Comparison of ENCODE assay signal across 16 cellular contexts in the genomic region with DNA sequence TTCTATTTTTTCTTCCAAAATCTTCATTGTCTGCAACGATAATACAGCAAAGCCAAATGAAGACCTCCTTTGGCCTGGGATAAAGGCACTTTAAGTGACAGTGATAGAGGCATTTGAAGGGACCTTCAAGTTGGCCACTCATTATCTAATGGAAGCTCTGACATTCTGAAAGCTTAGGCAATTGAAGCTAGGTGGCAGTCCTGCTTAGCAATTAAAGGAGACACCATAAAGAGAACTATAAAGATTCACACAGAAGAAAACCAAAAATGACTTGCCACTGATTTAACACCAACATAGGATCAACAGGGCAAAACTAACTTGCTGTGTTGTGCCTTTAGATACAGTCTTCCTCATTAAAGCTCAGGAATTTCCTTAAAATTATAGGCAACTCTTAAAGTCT.
DNase-seq lines count a peak whose midpoint lies in the region; ATAC-seq, FAIRE-seq and TF ChIP-seq lines count a peak whose summit lies in the region.
"Had no signal": no experiment of that assay in that cellular context is flagged by ENCODE, and none has a peak within 500 bp of the region (broad histone marks: within the 10 kb centered on the region; RNA-seq: fewer than 3 reads in every experiment).

No MANE protein-coding gene starts in this region.

- no peaks in the 10 kb centered on the region for H3K27me3 Mint-ChIP-seq in astrocyte (ENCODE audit: low read depth, unreplicated experiment)
- no peaks in the 10 kb centered on the region for H3K27me3 Mint-ChIP-seq in CD4-positive, alpha-beta memory T cell

- 0% methylated on average over 1 of the region's 1 CpG for WGBS in HepG2 (ENCODE audit: low lambda C conversion rate)

- ATAC-seq in HepG2 = no peak
- ATAC-seq in PC-3 = no peak
- no peak for ATAC-seq in HG02973 (IDR thresholded peaks at IDR 0.05; ENCODE audit: unreplicated experiment)
- ATAC-seq in GM19397 (IDR thresholded peaks at IDR 0.05; ENCODE audit: unreplicated experiment) = no peak
- ATAC-seq: left lung; stimulated activated naive B cell treated with anti-CD40 and anti-IgM and Interleukin-4, amounts not matched to agents 10 μg/mL and 1 μg/mL and 100 μg/mL, for 72 hours had no signal

- no peaks in the 10 kb centered on the region for H3K36me3 Mint-ChIP-seq in astrocyte (ENCODE audit: low read depth, unreplicated experiment)
- H3K36me3 Mint-ChIP-seq in CD4-positive, alpha-beta memory T cell = no peaks in the 10 kb centered on the region
- H3K36me3 Mint-ChIP-seq: stimulated activated naive B cell treated with anti-CD40 and anti-IgM and Interleukin-4, amounts not matched to agents 10 μg/mL and 1 μg/mL and 100 μg/mL, for 72 hours had no signal

- intact Hi-C loops in HepG2 (cut with micrococcal nuclease; ENCODE audit: unreplicated experiment) = no loop called here
- intact Hi-C loops in CD4-positive, alpha-beta memory T cell (cut with micrococcal nuclease) = no loop called here
- intact Hi-C loops in PC-3 (cut with micrococcal nuclease) = no loop called here

- H3K36me3 ChIP-seq in Loucy (ENCODE audit: insufficient read depth, low read length) = no peaks in the 10 kb centered on the region
- H3K36me3 ChIP-seq in astrocyte (ENCODE audit: insufficient read depth, low read length) = no peaks in the 10 kb centered on the region
- H3K36me3 ChIP-seq in HepG2 (replicated peaks in 1 of 2; ENCODE audit: control insufficient read depth in 1 of 2, insufficient read depth in 2 of 2, low read length in 2 of 2) = no peaks in the 10 kb centered on the region
- H3K36me3 ChIP-seq in CD4-positive, alpha-beta memory T cell (ENCODE audit: insufficient read depth, low read length) = no peaks in the 10 kb centered on the region
- H3K36me3 ChIP-seq in PC-3 (ENCODE audit: low read depth, low read length) = no peaks in the 10 kb centered on the region
- H3K36me3 ChIP-seq: BLaER1, left lung had no signal

- no peaks in the 10 kb centered on the region for H4K20me1 ChIP-seq in Loucy (ENCODE audit: insufficient read depth, low read length, poor library complexity, severe bottlenecking)
- no peaks in the 10 kb centered on the region for H4K20me1 ChIP-seq in astrocyte (ENCODE audit: insufficient read depth, low read length)
- H4K20me1 ChIP-seq in HepG2 (ENCODE audit: insufficient read depth, low read length) = no peaks in the 10 kb centered on the region
- no peaks in the 10 kb centered on the region for H4K20me1 ChIP-seq in PC-3 (ENCODE audit: low read length)
- H4K20me1 ChIP-seq: BLaER1 had no signal

- H3F3A ChIP-seq in Loucy (ENCODE audit: low read depth) = no peaks in the 10 kb centered on the region
- H3F3A ChIP-seq in PC-3 (ENCODE audit: low read length, unreplicated experiment) = no peaks in the 10 kb centered on the region

- no peak for DNase-seq in astrocyte (ENCODE audit: low read depth)
- DNase-seq in HepG2 (ENCODE audit: low spot score) = no peak
- no peak for DNase-seq in CD4-positive, alpha-beta memory T cell
- DNase-seq in PC-3 = no peak
- DNase-seq: activated CD4-positive, alpha-beta T cell treated with anti-CD3 and anti-CD28 coated beads, Interleukin-2, amount 50 U/mL, for 1 hour; foreskin fibroblast; left lung; NK-92 treated with Interleukin-12 subunit alpha and Interleukin-12 subunit beta, amount 100 ng/mL, for 24 hours; stimulated activated naive B cell treated with anti-CD40 and anti-IgM and Interleukin-4, amounts not matched to agents 10 μg/mL and 1 μg/mL and 100 μg/mL, for 72 hours had no signal

- FAIRE-seq in astrocyte (lab: Jason Lieb, UNC) = peak; percentile 92
- peak; percentile 66 for FAIRE-seq in HepG2 (lab: Jason Lieb, UNC)

- in situ Hi-C loops in HepG2 (cut with HindIII; ENCODE audit: extremely low pct_ligation_motif_present, low pct_unique_long_range_greater_than_20kb) = no loop called here

- H3K9me3 Mint-ChIP-seq in astrocyte (ENCODE audit: unreplicated experiment) = no peaks in the 10 kb centered on the region
- H3K9me3 Mint-ChIP-seq in CD4-positive, alpha-beta memory T cell = peaks cover 0 to 4% (median 0%) of the 10 kb centered on the region in 8 donors
- H3K9me3 Mint-ChIP-seq: central memory CD8-positive, alpha-beta T cell; T-helper 1 cell treated with Interleukin-12 subunit alpha and Interleukin-12 subunit beta and Interleukin-4 antibody, amounts not matched to agents 30 μg/mL and 1 μg/mL, for 36 hours had no signal

- no peak for TF ChIP-seq POLR2A in HepG2 (IDR thresholded peaks at IDR 0.05; ENCODE audit: insufficient read depth in 1 of 2, low read depth in 2 of 2, low read length in 2 of 2)

- H3K27me3 ChIP-seq in Loucy (ENCODE audit: insufficient read depth, low read length, poor library complexity, severe bottlenecking) = no peaks in the 10 kb centered on the region
- H3K27me3 ChIP-seq in astrocyte (ENCODE audit: insufficient read depth, low read length) = no peaks in the 10 kb centered on the region
- H3K27me3 ChIP-seq in HepG2 (ENCODE audit: control insufficient read depth in 1 of 2, insufficient read depth in 2 of 2, low read length in 2 of 2) = no peaks in the 10 kb centered on the region
- H3K27me3 ChIP-seq in CD4-positive, alpha-beta memory T cell (ENCODE audit: insufficient read depth, low read length) = no peaks in the 10 kb centered on the region
- no peaks in the 10 kb centered on the region for H3K27me3 ChIP-seq in PC-3 (ENCODE audit: low read length)
- H3K27me3 ChIP-seq: BLaER1, left lung had no signal

- H3K27ac ChIP-seq in C4-2B (no peak overlapping the region), astrocyte (ENCODE audit: low read depth, low read length) (no peak overlapping the region), HepG2 (ENCODE audit: extremely low read length, insufficient read depth, low read length) (no peak overlapping the region), PC-3 (ENCODE audit: low read length) (no peak overlapping the region)
- no peak overlapping the region for H3K27ac ChIP-seq in CD4-positive, alpha-beta memory T cell (ENCODE audit: low read depth, low read length)
- H3K27ac ChIP-seq: BLaER1, left lung had no signal

- H3K9me2 ChIP-seq in Loucy (replicated peaks; ENCODE audit: low read depth, low read length) = no peaks in the 10 kb centered on the region
- no peaks in the 10 kb centered on the region for H3K9me2 ChIP-seq in PC-3 (replicated peaks; ENCODE audit: low read length)

- TF ChIP-seq RAD21 in HepG2 (CRISPR knock-in tag; IDR thresholded peaks at IDR 0.05) = no peak

- H3K4me3 Mint-ChIP-seq in astrocyte (ENCODE audit: unreplicated experiment) = no peak overlapping the region
- H3K4me3 Mint-ChIP-seq in CD4-positive, alpha-beta memory T cell = no peak overlapping the region
- H3K4me3 Mint-ChIP-seq: central memory CD8-positive, alpha-beta T cell; stimulated activated naive B cell treated with anti-CD40 and anti-IgM and Interleukin-4, amounts not matched to agents 10 μg/mL and 1 μg/mL and 100 μg/mL, for 72 hours; T-helper 1 cell treated with Interleukin-12 subunit alpha and Interleukin-12 subunit beta and Interleukin-4 antibody, amounts not matched to agents 30 μg/mL and 1 μg/mL, for 36 hours had no signal

- H3K4me2 ChIP-seq in Loucy (ENCODE audit: low read depth, low read length, poor library complexity, severe bottlenecking) (no peak overlapping the region), astrocyte (ENCODE audit: low read length) (no peak overlapping the region), HepG2 (ENCODE audit: low read depth, low read length) (no peak overlapping the region), PC-3 (ENCODE audit: low read length) (no peak overlapping the region)
- H3K4me2 ChIP-seq: BLaER1 had no signal

- TF ChIP-seq EP300 in HepG2 (IDR thresholded peaks at IDR 0.05; ENCODE audit: low read depth in 2 of 2, low read length in 2 of 2) (no peak), HepG2 (CRISPR knock-in tag; IDR thresholded peaks at IDR 0.05; ENCODE audit: borderline replicate concordance) (no peak)

- H3K9ac ChIP-seq in Loucy (ENCODE audit: low read depth, low read length, poor library complexity, severe bottlenecking) (no peak overlapping the region), astrocyte (ENCODE audit: low read length) (no peak overlapping the region), HepG2 (ENCODE audit: insufficient read depth, low read depth, low read length) (no peak overlapping the region), PC-3 (ENCODE audit: low read length) (no peak overlapping the region)
- H3K9ac ChIP-seq: BLaER1 had no signal

- TF ChIP-seq CTCF in C4-2B (conservative IDR thresholded peaks at IDR 0.05) = peak; percentile 16; the same call in 1 of the 2 replicates
- TF ChIP-seq CTCF in Loucy (conservative IDR thresholded peaks at IDR 0.05; ENCODE audit: low read length) = peak; percentile 64
- TF ChIP-seq CTCF in astrocyte (IDR thresholded peaks at IDR 0.05; ENCODE audit: insufficient read depth, low read depth, low read length) = no peak
- peak; percentile 24; the same call in 1 of the 2 replicates for TF ChIP-seq CTCF in HepG2 (CRISPR knock-in tag; IDR thresholded peaks at IDR 0.05)
- no peak for TF ChIP-seq CTCF in PC-3 (conservative IDR thresholded peaks at IDR 0.05; ENCODE audit: low read depth, low read length)

- H2AFZ ChIP-seq in Loucy (ENCODE audit: low read length) (no peak overlapping the region), astrocyte (ENCODE audit: low read depth, low read length) (no peak overlapping the region), HepG2 (ENCODE audit: low read length) (no peak overlapping the region), PC-3 (ENCODE audit: low read length) (no peak overlapping the region)

- CTCF ChIA-PET in HepG2 (lab: Yijun Ruan, JAX; ENCODE audit: low intra/inter-chr PET ratio, low total read pairs) (no interaction called here), PC-3 (lab: Charles Lee) (no interaction called here)
- CTCF ChIA-PET in CD4-positive, alpha-beta memory T cell (lab: Charles Lee; ENCODE audit: partially characterized antibody) = no interaction called here

- H3K9me3 ChIP-seq in Loucy (ENCODE audit: insufficient read depth, low read depth, low read length) (no peaks in the 10 kb centered on the region; the same call in 1 of the 2 replicates), astrocyte (ENCODE audit: insufficient read depth, low read depth, low read length) (no peaks in the 10 kb centered on the region), HepG2 (ENCODE audit: low read length) (no peaks in the 10 kb centered on the region), PC-3 (ENCODE audit: low read length) (no peaks in the 10 kb centered on the region)
- H3K9me3 ChIP-seq in CD4-positive, alpha-beta memory T cell (ENCODE audit: control insufficient read depth in 1 of 2, low read length in 2 of 2) = no peaks in the 10 kb centered on the region
- H3K9me3 ChIP-seq: left lung had no signal

- H3K79me2 ChIP-seq in Loucy (ENCODE audit: insufficient read depth, low read length) (no peaks in the 10 kb centered on the region), astrocyte (ENCODE audit: insufficient read depth, low read length) (no peaks in the 10 kb centered on the region), HepG2 (ENCODE audit: insufficient read depth, low read length) (no peaks in the 10 kb centered on the region), PC-3 (ENCODE audit: low read length) (no peaks in the 10 kb centered on the region)

- BruUV-seq in HepG2 (replicated peaks; lab: Mats Ljungman, UMichigan) = no TSS peak
- BruUV-seq in PC-3 (replicated peaks; lab: Mats Ljungman, UMichigan) = no TSS peak

- POLR2A ChIA-PET in HepG2 (lab: Yijun Ruan, JAX) = no interaction called here
- POLR2A ChIA-PET in CD4-positive, alpha-beta memory T cell (lab: Charles Lee; ENCODE audit: partially characterized antibody) = no interaction called here
- POLR2A ChIA-PET in PC-3 (lab: Charles Lee; ENCODE audit: unreplicated experiment) = no interaction called here

- H3K27ac Mint-ChIP-seq in astrocyte (ENCODE audit: unreplicated experiment) = no peak overlapping the region
- no peak overlapping the region for H3K27ac Mint-ChIP-seq in CD4-positive, alpha-beta memory T cell
- H3K27ac Mint-ChIP-seq: stimulated activated naive B cell treated with anti-CD40 and anti-IgM and Interleukin-4, amounts not matched to agents 10 μg/mL and 1 μg/mL and 100 μg/mL, for 72 hours; T-helper 1 cell treated with Interleukin-12 subunit alpha and Interleukin-12 subunit beta and Interleukin-4 antibody, amounts not matched to agents 30 μg/mL and 1 μg/mL, for 36 hours had no signal

- H3K4me1 Mint-ChIP-seq in astrocyte (ENCODE audit: low read depth, unreplicated experiment) = no peaks in the 10 kb centered on the region
- no peaks in the 10 kb centered on the region for H3K4me1 Mint-ChIP-seq in CD4-positive, alpha-beta memory T cell
- H3K4me1 Mint-ChIP-seq: central memory CD8-positive, alpha-beta T cell; stimulated activated naive B cell treated with anti-CD40 and anti-IgM and Interleukin-4, amounts not matched to agents 10 μg/mL and 1 μg/mL and 100 μg/mL, for 72 hours had no signal

- H3K4me3 ChIP-seq in Loucy (ENCODE audit: low read length, poor library complexity, severe bottlenecking) (no peak overlapping the region), astrocyte (ENCODE audit: insufficient read depth, low read depth, low read length) (no peak overlapping the region), HepG2 (replicated peaks in 1 of 3; ENCODE audit: insufficient read depth in 1 of 3, low read depth in 2 of 3, low read length in 3 of 3) (no peak overlapping the region), PC-3 (ENCODE audit: low read length) (no peak overlapping the region)
- H3K4me3 ChIP-seq in CD4-positive, alpha-beta memory T cell (ENCODE audit: low read length in 2 of 2) = no peak overlapping the region
- H3K4me3 ChIP-seq: BLaER1, left lung had no signal

- H3K4me1 ChIP-seq in Loucy (ENCODE audit: insufficient read depth, low read length, poor library complexity, severe bottlenecking) (peaks cover 19% of the 10 kb centered on the region), astrocyte (ENCODE audit: insufficient read depth, low read length) (no peaks in the 10 kb centered on the region), HepG2 (ENCODE audit: insufficient read depth, low read length) (no peaks in the 10 kb centered on the region), PC-3 (ENCODE audit: insufficient read depth, low read length) (no peaks in the 10 kb centered on the region)
- H3K4me1 ChIP-seq in CD4-positive, alpha-beta memory T cell (ENCODE audit: insufficient read depth, low read length) = no peaks in the 10 kb centered on the region
- H3K4me1 ChIP-seq: BLaER1, left lung had no signal

Comparison
In these comparisons a context has a peak if more than half of its experiments do, and no peak if none do; other contexts are left out.
1. CTCF ChIP-seq: peak in C4-2B (single experiment), Loucy (single experiment) and HepG2 (single experiment); none in astrocyte (single experiment) and PC-3 (single experiment).